8 cellular contexts compared by ENCODE assay signal in genomic region chr21:44939532-44940115, GRCh38. TPM values are rescaled to one million over a fixed set of nuclear protein-coding genes. Genes with fewer than 3 reads are reported as not detected.
DNase-seq lines count a peak whose midpoint lies in the region; ATAC-seq and TF ChIP-seq lines count a peak whose summit lies in the region.

SLX9 (plus strand) TSS chr21:44940029; CDS start chr21:44940058, 29 bp downstream.

- H3K4me3 ChIP-seq in SJCRH30 (peak within 1 kb of the TSS; percentile 67), foreskin fibroblast (ENCODE audit: low read depth in 1 of 2, low read length in 2 of 2) (peak within 1 kb of the TSS; percentile 94 to 96), neural progenitor cell (peak within 1 kb of the TSS; percentile 99), stomach smooth muscle (ENCODE audit: low read length in 2 of 2) (peak within 1 kb of the TSS; percentile 88 to 90)

- peak; percentile 95 for DNase-seq in DMS 273 (lab: John Stamatoyannopoulos, UW; ENCODE audit: unreplicated experiment)
- DNase-seq in SJCRH30, result peak; percentile 83 to 84
- DNase-seq in activated gamma-delta T cell (lab: John Stamatoyannopoulos, UW), result peak; percentile 58
- peak; percentile 75 to 92 for DNase-seq in foreskin fibroblast
- peak; percentile 92 for DNase-seq in neural progenitor cell (ENCODE audit: low spot score)

- H3K9me3 ChIP-seq in KOPT-K1 (ENCODE audit: insufficient read depth, low read length, poor library complexity, severe bottlenecking) (no peaks in the 10 kb centered on the region), SJCRH30 (replicated peaks) (no peaks in the 10 kb centered on the region), neural progenitor cell (ENCODE audit: low read depth) (no peaks in the 10 kb centered on the region), stomach smooth muscle (ENCODE audit: control insufficient read depth in 2 of 2, low read length in 2 of 2) (no peaks in the 10 kb centered on the region)

- H4K20me1 ChIP-seq in neural progenitor cell (ENCODE audit: low read depth), result peaks cover 45% of the 10 kb centered on the region

- peak within 1 kb of the TSS; percentile 96 for H2AFZ ChIP-seq in neural progenitor cell (replicated peaks)

- peak; percentile 59 for ATAC-seq in GM21576 (IDR thresholded peaks at IDR 0.05; ENCODE audit: unreplicated experiment)

- peak within 1 kb of the TSS; percentile 100 for H3K4me2 ChIP-seq in neural progenitor cell

- H3K27me3 Mint-ChIP-seq in neural progenitor cell (ENCODE audit: insufficient read depth, low read depth), result peaks cover 5% of the 10 kb centered on the region

- H3K27ac ChIP-seq in KOPT-K1 (ENCODE audit: low read depth, low read length, poor library complexity, severe bottlenecking) (peak within 1 kb of the TSS; percentile 85), SJCRH30 (peak within 1 kb of the TSS; percentile 54), neural progenitor cell (no peak within 1 kb of the TSS), stomach smooth muscle (ENCODE audit: low read length) (no peak within 1 kb of the TSS)

- peaks cover 60% of the 10 kb centered on the region for H3K79me2 ChIP-seq in neural progenitor cell (ENCODE audit: low read depth)

- peaks cover 6% of the 10 kb centered on the region for H3K36me3 Mint-ChIP-seq in neural progenitor cell

- H3K4me1 ChIP-seq in SJCRH30 (peaks cover 10% of the 10 kb centered on the region; the same call in 1 of the 2 replicates), neural progenitor cell (peaks cover 10% of the 10 kb centered on the region), stomach smooth muscle (ENCODE audit: control insufficient read depth, insufficient read depth, low read length) (peaks cover 27% of the 10 kb centered on the region)

- TF ChIP-seq CTCF in foreskin fibroblast (IDR thresholded peaks at IDR 0.05; ENCODE audit: low read depth, low read length) (no peak), neural progenitor cell (IDR thresholded peaks at IDR 0.05) (no peak)

- H3K9me3 Mint-ChIP-seq in neural progenitor cell, result no peaks in the 10 kb centered on the region

- H3K4me1 Mint-ChIP-seq in neural progenitor cell, result peaks cover 23% of the 10 kb centered on the region

- peak within 1 kb of the TSS; percentile 82 for H3K27ac Mint-ChIP-seq in neural progenitor cell

- H3F3A ChIP-seq in neural progenitor cell (ENCODE audit: low read depth), result peaks cover 11% of the 10 kb centered on the region

- H3K4me3 Mint-ChIP-seq in neural progenitor cell, result peak within 1 kb of the TSS; percentile 92

- H3K9ac ChIP-seq in neural progenitor cell (peak within 1 kb of the TSS; percentile 85), stomach smooth muscle (ENCODE audit: low read length in 2 of 2) (peak within 1 kb of the TSS; percentile 72 to 76)

- H3K36me3 ChIP-seq in KOPT-K1 (ENCODE audit: insufficient read depth, low read length) (peaks cover 41% of the 10 kb centered on the region; the same call in 1 of the 2 replicates), SJCRH30 (peaks cover 9% of the 10 kb centered on the region; the same call in 1 of the 2 replicates), neural progenitor cell (no peaks in the 10 kb centered on the region), stomach smooth muscle (ENCODE audit: control insufficient read depth in 2 of 2, insufficient read depth in 2 of 2, low read length in 2 of 2) (peaks cover 11 to 13% of the 10 kb centered on the region in 2 donors)

- H3K27me3 ChIP-seq in SJCRH30, result no peaks in the 10 kb centered on the region
- peaks cover 2% of the 10 kb centered on the region for H3K27me3 ChIP-seq in neural progenitor cell
- peaks cover 0 to 3% of the 10 kb centered on the region in 2 donors for H3K27me3 ChIP-seq in stomach smooth muscle (ENCODE audit: control insufficient read depth in 1 of 2, insufficient read depth in 2 of 2, low read length in 2 of 2)

RNA-seq across cellular contexts. Expression of gene SLX9, which starts in this region (rescaled TPM):
- total RNA-seq in SJCRH30 (2014; rRNA removed; shearing (Covaris generic)), result 26.8 and 32.3 TPM in 2 replicates
- 4.7 and 17.1 TPM in 2 replicates for total RNA-seq in neural progenitor cell (ENCODE audit: low replicate concordance)

Comparison
In these comparisons a context has a peak if more than half of its experiments do, and no peak if none do; other contexts are left out.
1. H3K27ac ChIP-seq: peak in KOPT-K1 (single experiment) and SJCRH30 (single experiment); none in neural progenitor cell (single experiment) and stomach smooth muscle (single experiment).
2. Peak in every context shown above with its lines, with median percentiles within 50 percentile points of each other: DNase-seq and H3K4me3 ChIP-seq.